Comparison of ENCODE assay signal across 26 cellular contexts in the genomic region with DNA sequence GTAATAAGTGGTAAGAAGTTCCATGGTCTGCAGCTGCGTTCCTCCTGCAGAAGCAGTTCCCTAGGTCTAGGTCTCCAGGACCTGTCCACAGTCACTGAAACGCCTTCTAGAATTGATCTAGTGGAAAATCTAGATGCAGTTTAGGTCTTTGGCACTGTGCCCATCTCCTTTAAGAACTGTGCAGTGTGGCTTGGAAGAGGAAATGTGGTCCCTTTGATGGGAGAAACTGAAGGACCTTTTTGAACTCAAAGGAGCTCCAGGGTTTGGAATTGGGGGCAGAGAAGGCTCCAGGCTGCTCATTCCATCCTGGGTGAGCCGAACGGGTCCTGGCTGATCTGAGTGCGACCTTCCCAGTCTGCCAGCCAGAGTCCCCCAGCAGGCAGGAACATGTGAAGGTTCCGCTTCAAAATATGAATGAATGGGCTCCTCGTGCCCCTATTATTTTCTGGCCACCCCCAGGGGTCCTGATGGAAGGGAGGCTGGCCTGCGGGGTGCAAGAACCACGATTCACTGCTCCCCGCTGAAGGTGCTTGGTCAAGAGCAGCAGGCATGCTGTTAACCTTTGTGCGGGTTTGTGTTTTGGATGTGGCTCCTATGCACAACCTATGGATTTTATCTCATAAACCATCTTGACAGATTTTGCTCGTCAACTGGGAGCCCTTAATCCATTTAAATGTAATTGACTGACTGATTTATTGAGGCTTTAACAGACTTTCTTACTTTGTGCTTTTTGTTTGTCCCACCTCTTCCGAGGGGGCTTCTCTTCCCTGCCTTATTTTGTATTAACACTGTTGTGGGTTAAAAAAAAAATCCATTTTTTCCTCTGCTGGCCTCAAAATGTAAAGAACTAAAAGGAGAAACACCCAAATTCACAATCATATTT. TPM values are rescaled to one million over a fixed set of nuclear protein-coding genes. Genes with fewer than 3 reads are reported as not detected.
DNase-seq lines count a peak whose midpoint lies in the region; ATAC-seq, FAIRE-seq and TF ChIP-seq lines count a peak whose summit lies in the region.
"Had no signal": no experiment of that assay in that cellular context is flagged by ENCODE, and none has a peak within 500 bp of the region (broad histone marks: within the 10 kb centered on the region; RNA-seq: fewer than 3 reads in every experiment).

No MANE protein-coding gene starts in this region.

- no TSS peak for BruUV-seq in K562 (replicated peaks; lab: Mats Ljungman, UMichigan)

- no peaks in the 10 kb centered on the region for H3K9me1 ChIP-seq in K562 (ENCODE audit: control insufficient read depth, insufficient read depth, low read length)

- TF ChIP-seq POLR2A in K562 (conservative IDR thresholded peaks at IDR 0.05), result peak; percentile 18; the same call in 1 of the 2 replicates

- no peaks in the 10 kb centered on the region for H3K79me2 ChIP-seq in K562 (ENCODE audit: control insufficient read depth, insufficient read depth, low read length)

- 19% methylated on average over 13 of the region's 13 CpGs for WGBS in K562 (ENCODE audit: insufficient coverage, low coverage, missing lambda C conversion rate)

- no peaks in the 10 kb centered on the region for H3K27me3 ChIP-seq in BLaER1
- H3K27me3 ChIP-seq in K562 (ENCODE audit: control insufficient read depth in 2 of 2, insufficient read depth in 2 of 2, low read length in 2 of 2), result peaks cover 0 to 11% of the 10 kb centered on the region in 2 experiments; a peak in 1 of 5 replicates
- H3K27me3 ChIP-seq: dorsolateral prefrontal cortex, suprapubic skin, upper lobe of left lung had no signal

- H3K9ac ChIP-seq in BLaER1, result no peak overlapping the region
- peak overlapping the region in 1 of 2 experiments; percentile 41; a peak in 2 of 4 replicates for H3K9ac ChIP-seq in K562 (ENCODE audit: insufficient read depth in 1 of 2, low read depth in 2 of 2, low read length in 2 of 2)

- no peak for FAIRE-seq in K562 (lab: Jason Lieb, UNC)
- FAIRE-seq: endometrium, frontal cortex had no signal

- H3K4me2 ChIP-seq in BLaER1, result peak overlapping the region; percentile 65
- no peak overlapping the region for H3K4me2 ChIP-seq in K562 (ENCODE audit: insufficient read depth, low read length)

- no peak overlapping the region for H3K4me3 ChIP-seq in BLaER1
- no peak overlapping the region for H3K4me3 ChIP-seq in K562
- H3K4me3 ChIP-seq: dorsolateral prefrontal cortex, esophagus squamous epithelium, heart right ventricle, suprapubic skin, upper lobe of left lung had no signal

- in situ Hi-C loops in K562 (cut with MboI), result no loop called here

- DNase-seq in DMS 273 (lab: John Stamatoyannopoulos, UW; ENCODE audit: unreplicated experiment), result peak; percentile 38
- peak; percentile 89 for DNase-seq in NCI-H82 (lab: John Stamatoyannopoulos, UW)
- DNase-seq in K562 (ENCODE audit: extremely low read depth in 1 of 4, low spot score in 3 of 4), result no peak
- DNase-seq in iPS-NIHi11 (ENCODE audit: low spot score), result no peak
- no peak for DNase-seq in GDM1 (lab: John Stamatoyannopoulos, UW)
- DNase-seq: activated CD4-positive, alpha-beta T cell treated with anti-CD3 and anti-CD28 coated beads for 4 hours; amygdala; COR-L47; esophagus squamous epithelium; GOT3; heart right ventricle; MM.1S; NCI-H1417 treated with DMSO at 0.1 percent for 48 hours; NCI-H2081 treated with DMSO at 0.1 percent for 48 hours; OCI-M1; T-helper 2 cell; upper lobe of left lung had no signal

- TF ChIP-seq RAD21 in K562 (CRISPR knock-in tag; conservative IDR thresholded peaks at IDR 0.05 in 1 of 2, IDR thresholded peaks at IDR 0.05 in 1 of 2), result no peak

- H3K4me1 ChIP-seq in BLaER1, result peaks cover 37% of the 10 kb centered on the region
- peaks cover under 1 to 30% of the 10 kb centered on the region in 2 experiments for H3K4me1 ChIP-seq in K562 (replicated peaks in 1 of 2; ENCODE audit: control insufficient read depth in 2 of 2, insufficient read depth in 2 of 2, low read length in 2 of 2)

- ATAC-seq in K562 (peak; percentile 5; the same call in 2 of the 3 replicates), GM18873 (IDR thresholded peaks at IDR 0.05; ENCODE audit: low FRiP score, unreplicated experiment) (no peak)
- ATAC-seq: activated naive CD4-positive, alpha-beta T cell treated with anti-CD3 and anti-CD28 coated beads, Interleukin-2, amount 50 U/mL, for 72 hours; natural killer cell treated with Interleukin-12 subunit alpha and Interleukin-12 subunit beta and Interleukin-15 and Interleukin-18, amount 100 ng/mL, for 72 hours had no signal

- H2AFZ ChIP-seq in K562 (ENCODE audit: low read depth, low read length), result no peak overlapping the region

- TF ChIP-seq EP300 in K562 (IDR thresholded peaks at IDR 0.05; ENCODE audit: low read length), result no peak

- H3K36me3 ChIP-seq in BLaER1, result peaks cover 35% of the 10 kb centered on the region
- peaks cover 20% of the 10 kb centered on the region; the same call in 1 of the 3 replicates for H3K36me3 ChIP-seq in K562 (ENCODE audit: control insufficient read depth, insufficient read depth, low read length)

- TF ChIP-seq CTCF in K562 (IDR thresholded peaks at IDR 0.05 in 2 of 3, conservative IDR thresholded peaks at IDR 0.05 in 1 of 3; ENCODE audit: insufficient read depth in 2 of 3, low read depth in 1 of 3, low read length in 3 of 3), result no peak

- POLR2A ChIA-PET in K562 (lab: Yijun Ruan, JAX), result interaction anchor here (0.7 to 0.9 kb wide), 2 partner anchors 10 to 53 kb away, joined by 3 to 5 read pairs; no protein-coding TSS in a partner anchor

- no peak overlapping the region for H3K27ac ChIP-seq in BLaER1
- no peak overlapping the region for H3K27ac ChIP-seq in K562 (ENCODE audit: extremely low read depth, low read depth, low read length)
- H3K27ac ChIP-seq: dorsolateral prefrontal cortex, esophagus squamous epithelium, heart right ventricle, suprapubic skin, upper lobe of left lung had no signal

- no peaks in the 10 kb centered on the region for H4K20me1 ChIP-seq in BLaER1
- peaks cover 17% of the 10 kb centered on the region; the same call in 1 of the 2 replicates for H4K20me1 ChIP-seq in K562 (replicated peaks; ENCODE audit: control insufficient read depth, insufficient read depth, low read length)

- intact Hi-C loops in K562 (cut with micrococcal nuclease), result no loop called here

- H3K9me3 ChIP-seq in BLaER1 (no peaks in the 10 kb centered on the region), K562 (replicated peaks; ENCODE audit: control insufficient read depth, insufficient read depth, low read depth, low read length) (no peaks in the 10 kb centered on the region)
- H3K9me3 ChIP-seq: esophagus squamous epithelium, heart right ventricle, suprapubic skin, upper lobe of left lung had no signal

- CTCF ChIA-PET in K562 (lab: Yijun Ruan, JAX; ENCODE audit: low intra/inter-chr PET ratio), result interaction anchor here (0.5 kb wide), 1 partner anchor 13 kb away, joined by 4 read pairs; no protein-coding TSS in a partner anchor

TF ChIP-seq in K562, 482 proteins besides CTCF, POLR2A, EP300 and RAD21 (continues in another document):
- TF ChIP-seq, protein P1, sequence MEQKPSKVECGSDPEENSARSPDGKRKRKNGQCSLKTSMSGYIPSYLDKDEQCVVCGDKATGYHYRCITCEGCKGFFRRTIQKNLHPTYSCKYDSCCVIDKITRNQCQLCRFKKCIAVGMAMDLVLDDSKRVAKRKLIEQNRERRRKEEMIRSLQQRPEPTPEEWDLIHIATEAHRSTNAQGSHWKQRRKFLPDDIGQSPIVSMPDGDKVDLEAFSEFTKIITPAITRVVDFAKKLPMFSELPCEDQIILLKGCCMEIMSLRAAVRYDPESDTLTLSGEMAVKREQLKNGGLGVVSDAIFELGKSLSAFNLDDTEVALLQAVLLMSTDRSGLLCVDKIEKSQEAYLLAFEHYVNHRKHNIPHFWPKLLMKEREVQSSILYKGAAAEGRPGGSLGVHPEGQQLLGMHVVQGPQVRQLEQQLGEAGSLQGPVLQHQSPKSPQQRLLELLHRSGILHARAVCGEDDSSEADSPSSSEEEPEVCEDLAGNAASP (IDR thresholded peaks at IDR 0.05), result no peak
- TF ChIP-seq, protein P2, sequence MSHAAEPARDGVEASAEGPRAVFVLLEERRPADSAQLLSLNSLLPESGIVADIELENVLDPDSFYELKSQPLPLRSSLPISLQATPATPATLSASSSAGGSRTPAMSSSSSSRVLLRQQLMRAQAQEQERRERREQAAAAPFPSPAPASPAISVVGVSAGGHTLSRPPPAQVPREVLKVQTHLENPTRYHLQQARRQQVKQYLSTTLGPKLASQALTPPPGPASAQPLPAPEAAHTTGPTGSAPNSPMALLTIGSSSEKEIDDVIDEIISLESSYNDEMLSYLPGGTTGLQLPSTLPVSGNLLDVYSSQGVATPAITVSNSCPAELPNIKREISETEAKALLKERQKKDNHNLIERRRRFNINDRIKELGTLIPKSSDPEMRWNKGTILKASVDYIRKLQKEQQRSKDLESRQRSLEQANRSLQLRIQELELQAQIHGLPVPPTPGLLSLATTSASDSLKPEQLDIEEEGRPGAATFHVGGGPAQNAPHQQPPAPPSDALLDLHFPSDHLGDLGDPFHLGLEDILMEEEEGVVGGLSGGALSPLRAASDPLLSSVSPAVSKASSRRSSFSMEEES (CRISPR knock-in tag; IDR thresholded peaks at IDR 0.05), result no peak
- TF ChIP-seq NFE2 (IDR thresholded peaks at IDR 0.05; ENCODE audit: low read depth) (no peak), SRSF7 (optimal IDR thresholded peaks at IDR 0.05; ENCODE audit: low read depth, low read length) (no peak), RBM22 (IDR thresholded peaks at IDR 0.05; ENCODE audit: low read depth, low read length, poor library complexity, severe bottlenecking) (no peak)

RNA-seq across cellular contexts. Expression of a gene that starts 36.7 kb away (rescaled TPM):
- total RNA-seq in K562 (2011; cell fraction: chromatin; rRNA removed; ENCODE audit: low replicate concordance), result 3.6 and 10.3 TPM in 2 replicates
- total RNA-seq in K562 (2011; cell fraction: nucleolus; rRNA removed), result 7.6 and 11.7 TPM in 2 replicates
- 5.1 and 5.6 TPM in 2 replicates for total RNA-seq in K562 (2011; cell fraction: nucleoplasm; rRNA removed)
- total RNA-seq in K562 (2014; rRNA removed) (2.8 and 4.6 TPM in 2 replicates), K562 (2014; rRNA removed; fragmentation: Illumina TruSeq; extraction: Trizol) (0.80 and 1.3 TPM in 2 replicates), K562 (2015; rRNA removed; fragmentation: Illumina TruSeq; extraction: Trizol) (1.6 and 2.0 TPM in 2 replicates), K562 (2021) (14.2 and 16.2 TPM in 2 replicates)
- polyA plus RNA-seq in K562 (2011; rRNA removed) (2.4 and 3.9 TPM in 2 replicates), K562 (2014; fragmentation: Illumina TruSeq; extraction: Trizol) (1.7 and 3.2 TPM in 2 replicates), K562 (2014; fragmentation: Nextera tagmentation; extraction: Ambion mirVana) (under 1 TPM; 0.32 to 0.42 TPM), K562 (2014; rRNA removed) (6.6 and 8.3 TPM in 2 replicates)
- polyA plus RNA-seq in K562 (2011; cell fraction: cytosol; rRNA removed), result 3.2 and 8.5 TPM in 2 replicates
- polyA plus RNA-seq in K562 (2011; cell fraction: nucleus; rRNA removed), result 17.0 and 31.8 TPM in 2 replicates
- polyA plus RNA-seq in K562 (2012), result 15.3 and 17.0 TPM in 2 replicates
- polyA minus RNA-seq in K562 (2011; rRNA and poly(A)+ RNA removed), result 0.60 and 1.1 TPM in 2 replicates
- 7.6 and 15.2 TPM in 2 replicates for polyA minus RNA-seq in K562 (2011; cell fraction: cytosol; rRNA and poly(A)+ RNA removed)
- polyA minus RNA-seq in K562 (2011; cell fraction: nucleus; rRNA and poly(A)+ RNA removed), result 3.4 and 4.0 TPM in 2 replicates
- polyA plus RNA-seq: IgD-negative memory B cell had no signal

Comparison
In these comparisons a context has a peak if more than half of its experiments do, and no peak if none do; other contexts are left out.
1. DNase-seq: peak in DMS 273 (single experiment) and NCI-H82 (single experiment); none in K562 (0 of 4), iPS-NIHi11 (single experiment) and GDM1 (single experiment).